ENCODE assay signal across 17 cellular contexts in the genomic region with DNA sequence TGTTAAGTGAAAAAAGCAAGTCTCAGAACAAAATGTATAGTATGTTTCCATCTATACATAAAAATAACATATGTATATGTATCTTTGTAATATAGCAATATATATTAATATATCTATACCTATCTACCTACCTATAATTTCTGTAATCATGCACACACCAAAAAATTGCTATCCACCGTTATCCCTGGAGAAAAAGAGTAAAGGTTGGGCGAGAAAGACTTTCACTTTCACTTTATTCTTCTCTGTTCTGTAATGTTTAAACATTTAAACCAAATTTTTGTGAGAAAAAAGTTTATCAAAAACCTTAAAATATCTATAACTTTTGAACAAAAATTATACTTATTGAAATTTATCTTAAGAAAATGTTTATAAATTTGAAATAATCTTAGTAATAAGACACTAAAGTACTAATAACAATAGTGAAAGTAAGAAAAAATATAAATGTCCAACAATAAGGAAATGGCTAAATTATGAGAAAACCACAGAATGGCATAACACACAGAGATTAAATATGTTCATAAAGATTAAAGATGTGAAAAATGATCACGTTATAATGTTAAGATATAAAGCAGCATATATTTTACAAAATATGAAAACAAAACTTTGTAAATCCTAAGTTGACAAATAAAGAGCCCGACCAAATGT.
DNase-seq lines count a peak whose midpoint lies in the region; ATAC-seq, FAIRE-seq and TF ChIP-seq lines count a peak whose summit lies in the region.
"Had no signal": no experiment of that assay in that cellular context is flagged by ENCODE, and none has a peak within 500 bp of the region (broad histone marks: within the 10 kb centered on the region; RNA-seq: fewer than 3 reads in every experiment).

No MANE protein-coding gene starts in this region.

- DNase-seq in OCI-M1 (lab: John Stamatoyannopoulos, UW) (peak; percentile 82), fibroblast of pulmonary artery (ENCODE audit: low read depth) (no peak), GM03348 (ENCODE audit: low spot score) (no peak), 8988T (no peak)
- DNase-seq in stimulated activated CD4-positive, alpha-beta T cell treated with anti-CD3 and anti-CD28 coated beads, Interleukin-4, amount 100 ng/mL, for 4 hours: no peak
- DNase-seq: activated CD4-positive, alpha-beta T cell treated with anti-CD3 and anti-CD28 coated beads, Interleukin-2, amount 10 ng/mL, durations not matched to agents 24 days and 14 days; CD4-positive, alpha-beta T cell; foreskin melanocyte; NCI-H1048; NCI-H524; nephron progenitor cell; SHP77 had no signal

- peak overlapping the region; percentile 25 for H3K4me3 ChIP-seq in fibroblast of pulmonary artery (replicated peaks; ENCODE audit: low read depth, low read length)
- H3K4me3 ChIP-seq: coronary artery had no signal

- peak; percentile 94 for FAIRE-seq in A204.1 (lab: Jason Lieb, UNC)
- FAIRE-seq: keratinocyte had no signal

- ATAC-seq in GM18502 (IDR thresholded peaks at IDR 0.05; ENCODE audit: poor library complexity, unreplicated experiment): peak; percentile 59
- ATAC-seq in HG02885 (IDR thresholded peaks at IDR 0.05; ENCODE audit: poor library complexity, unreplicated experiment): no peak

- no peak for TF ChIP-seq CTCF in fibroblast of pulmonary artery (IDR thresholded peaks at IDR 0.05; ENCODE audit: low read length, missing control alignments)
